ENCODE assay signal across 8 cellular contexts in genomic region chr14:35403085-35403396, GRCh38. TPM values are rescaled to one million over a fixed set of nuclear protein-coding genes. Genes with fewer than 3 reads are reported as not detected.
DNase-seq lines count a peak whose midpoint lies in the region; ATAC-seq and TF ChIP-seq lines count a peak whose summit lies in the region.

No MANE protein-coding gene starts in this region.

- BruUV-seq in Caco-2 (replicated peaks; lab: Mats Ljungman, UMichigan): no TSS peak

- H3K9me3 Mint-ChIP-seq in Caco-2 (ENCODE audit: unreplicated experiment) (no peaks in the 10 kb centered on the region), chondrocyte (ENCODE audit: low read depth) (no peaks in the 10 kb centered on the region)

- intact Hi-C loops in Caco-2 (cut with micrococcal nuclease; ENCODE audit: unreplicated experiment): loop anchor here (10.0 kb wide), 1 partner anchor 278 kb away; the partner anchor contains the start of genes PPP2R3C and PRORP

- POLR2A ChIA-PET in Caco-2 (lab: Charles Lee): no interaction called here

- peak overlapping the region; percentile 97 for H3K4me3 ChIP-seq in Caco-2 (ENCODE audit: low read depth, low read length)

- H3K9me3 ChIP-seq in Caco-2 (no peaks in the 10 kb centered on the region), T-helper 17 cell (ENCODE audit: control insufficient read depth, low read length, poor library complexity, severe bottlenecking) (peaks cover 5% of the 10 kb centered on the region)

- TF ChIP-seq CTCF in Caco-2 (IDR thresholded peaks at IDR 0.05; ENCODE audit: insufficient read depth in 1 of 2, low read depth in 1 of 2, low read length in 1 of 2, severe bottlenecking in 1 of 2, unreplicated experiment in 1 of 2): no peak
- no peak for TF ChIP-seq CTCF in chondrocyte (IDR thresholded peaks at IDR 0.05)

- peaks cover 15% of the 10 kb centered on the region for H3K4me1 Mint-ChIP-seq in Caco-2 (ENCODE audit: low read depth, unreplicated experiment)
- peaks cover 63% of the 10 kb centered on the region for H3K4me1 Mint-ChIP-seq in T-helper 17 cell
- peaks cover 60% of the 10 kb centered on the region for H3K4me1 Mint-ChIP-seq in chondrocyte (ENCODE audit: low read depth)

- H3K4me3 Mint-ChIP-seq in Caco-2 (ENCODE audit: unreplicated experiment): peak overlapping the region; percentile 86
- H3K4me3 Mint-ChIP-seq in T-helper 17 cell: peak overlapping the region; percentile 95
- H3K4me3 Mint-ChIP-seq in chondrocyte (ENCODE audit: unreplicated experiment): peak overlapping the region; percentile 86

- peaks cover 3% of the 10 kb centered on the region; the same call in 1 of the 2 replicates for H3K36me3 ChIP-seq in Caco-2 (ENCODE audit: control insufficient read depth, insufficient read depth, low read length)

- ATAC-seq in T-helper 17 cell (no peak), GM21390 (IDR thresholded peaks at IDR 0.05; ENCODE audit: unreplicated experiment) (no peak), GM18520 (IDR thresholded peaks at IDR 0.05; ENCODE audit: unreplicated experiment) (no peak)

- H3K4me1 ChIP-seq in Caco-2: peaks cover 28% of the 10 kb centered on the region

- H3K27ac ChIP-seq in substantia nigra (ENCODE audit: low read depth, low read length, poor library complexity, severe bottlenecking): peak overlapping the region; percentile 98

- H3K27ac Mint-ChIP-seq in Caco-2 (ENCODE audit: unreplicated experiment): peak overlapping the region; percentile 81
- H3K27ac Mint-ChIP-seq in T-helper 17 cell: peak overlapping the region; percentile 100
- peak overlapping the region; percentile 87 for H3K27ac Mint-ChIP-seq in chondrocyte (ENCODE audit: unreplicated experiment)

- peaks cover 67% of the 10 kb centered on the region for H3K36me3 Mint-ChIP-seq in Caco-2 (ENCODE audit: insufficient read depth, unreplicated experiment)
- H3K36me3 Mint-ChIP-seq in T-helper 17 cell (ENCODE audit: low read depth): peaks cover 2% of the 10 kb centered on the region
- peaks cover 28% of the 10 kb centered on the region for H3K36me3 Mint-ChIP-seq in chondrocyte (ENCODE audit: low read depth)

- no peaks in the 10 kb centered on the region for H3K27me3 Mint-ChIP-seq in Caco-2 (ENCODE audit: insufficient read depth, unreplicated experiment)
- no peaks in the 10 kb centered on the region for H3K27me3 Mint-ChIP-seq in T-helper 17 cell
- H3K27me3 Mint-ChIP-seq in chondrocyte (ENCODE audit: low read depth): no peaks in the 10 kb centered on the region

- DNase-seq in Caco-2 (no peak), T-helper 17 cell (no peak), chondrocyte (ENCODE audit: low spot score) (no peak), mesenteric fat pad (ENCODE audit: low spot score) (peak; percentile 90), substantia nigra (lab: John Stamatoyannopoulos, UW) (peak in 10 of 49 donors; percentile 7 to 54 (median 19)), NCI-H187 (lab: John Stamatoyannopoulos, UW) (no peak)

- H3K27me3 ChIP-seq in Caco-2 (replicated peaks; ENCODE audit: control insufficient read depth, insufficient read depth, low read length): no peaks in the 10 kb centered on the region; the same call in 1 of the 2 replicates

- CTCF ChIA-PET in Caco-2 (lab: Charles Lee): interaction anchor here (1.1 to 2.0 kb wide), 2 partner anchors 22 to 188 kb away, joined by 4 to 5 read pairs; no protein-coding TSS in a partner anchor

RNA-seq across cellular contexts. Expression of gene NFKBIA, which starts 1.5 kb away (rescaled TPM):
- 33.4 and 39.9 TPM in 2 replicates for total RNA-seq in Caco-2 (2022)
- total RNA-seq in T-helper 17 cell: 1,000 to 10,000 TPM; 1,744 to 1,805 TPM
- total RNA-seq in chondrocyte: 41.0 to 53.5 TPM (median 42.2 TPM) in 3 replicates
- total RNA-seq in mesenteric fat pad: 418 TPM
